11 cellular contexts compared by ENCODE assay signal in genomic region chr22:36641902-36642640, GRCh38.
DNase-seq lines count a peak whose midpoint lies in the region; TF ChIP-seq lines count a peak whose summit lies in the region.
"Had no signal": no experiment of that assay in that cellular context is flagged by ENCODE, and none has a peak within 500 bp of the region (broad histone marks: within the 10 kb centered on the region; RNA-seq: fewer than 3 reads in every experiment).

No MANE protein-coding gene starts in this region.

- H3K4me1 Mint-ChIP-seq in osteocyte (ENCODE audit: unreplicated experiment): no peaks in the 10 kb centered on the region
- H3K4me1 Mint-ChIP-seq: activated naive CD8-positive, alpha-beta T cell treated with anti-CD3 and anti-CD28 coated beads for 36 hours; immature natural killer cell had no signal

- no peaks in the 10 kb centered on the region for H3K36me3 Mint-ChIP-seq in osteocyte (ENCODE audit: unreplicated experiment)
- H3K36me3 Mint-ChIP-seq: activated naive CD8-positive, alpha-beta T cell treated with anti-CD3 and anti-CD28 coated beads for 36 hours; immature natural killer cell had no signal

- no peaks in the 10 kb centered on the region for H3K9me3 Mint-ChIP-seq in osteocyte (ENCODE audit: unreplicated experiment)
- H3K9me3 Mint-ChIP-seq: immature natural killer cell had no signal

- peaks cover 61% of the 10 kb centered on the region for H3K27me3 Mint-ChIP-seq in osteocyte (ENCODE audit: unreplicated experiment)

- no peak for TF ChIP-seq CTCF in osteocyte (IDR thresholded peaks at IDR 0.05)

- no peak overlapping the region for H3K4me3 Mint-ChIP-seq in osteocyte (ENCODE audit: unreplicated experiment)
- H3K4me3 Mint-ChIP-seq: activated naive CD8-positive, alpha-beta T cell treated with anti-CD3 and anti-CD28 coated beads for 36 hours; immature natural killer cell had no signal

- no peak overlapping the region for H3K27ac Mint-ChIP-seq in osteocyte (ENCODE audit: unreplicated experiment)
- H3K27ac Mint-ChIP-seq: activated naive CD8-positive, alpha-beta T cell treated with anti-CD3 and anti-CD28 coated beads for 36 hours; immature natural killer cell had no signal

- DNase-seq in Daoy (ENCODE audit: low read depth) (peak; percentile 83), NCI-H1092 treated with DMSO at 0.1 percent for 48 hours (lab: John Stamatoyannopoulos, UW) (peak; percentile 73), cerebellar cortex (ENCODE audit: low spot score) (peak; percentile 14), renal cortical epithelial cell (ENCODE audit: low read depth) (peak; percentile 80), SKM-1 treated with dmso at 0.1 percent for 144 hours (lab: John Stamatoyannopoulos, UW; ENCODE audit: unreplicated experiment) (no peak), NCI-H510A (lab: John Stamatoyannopoulos, UW) (no peak), osteocyte (ENCODE audit: extremely low spot score, unreplicated experiment) (no peak)
- DNase-seq: activated naive CD8-positive, alpha-beta T cell treated with anti-CD3 and anti-CD28 coated beads for 36 hours; effector CD4-positive, alpha-beta T cell; immature natural killer cell; stimulated activated CD8-positive, alpha-beta memory T cell treated with anti-CD3 and anti-CD28 coated beads, Interleukin-4, amount 100 ng/mL, for 48 hours had no signal

Comparison
In these comparisons a context has a peak if more than half of its experiments do, and no peak if none do; other contexts are left out.
1. DNase-seq: peak in Daoy (single experiment), NCI-H1092 treated with DMSO at 0.1 percent for 48 hours (single experiment), cerebellar cortex (single experiment) and renal cortical epithelial cell (single experiment); none in SKM-1 treated with dmso at 0.1 percent for 144 hours (single experiment), NCI-H510A (single experiment) and osteocyte (single experiment).